8 cellular contexts compared by ENCODE assay signal in the genomic region with DNA sequence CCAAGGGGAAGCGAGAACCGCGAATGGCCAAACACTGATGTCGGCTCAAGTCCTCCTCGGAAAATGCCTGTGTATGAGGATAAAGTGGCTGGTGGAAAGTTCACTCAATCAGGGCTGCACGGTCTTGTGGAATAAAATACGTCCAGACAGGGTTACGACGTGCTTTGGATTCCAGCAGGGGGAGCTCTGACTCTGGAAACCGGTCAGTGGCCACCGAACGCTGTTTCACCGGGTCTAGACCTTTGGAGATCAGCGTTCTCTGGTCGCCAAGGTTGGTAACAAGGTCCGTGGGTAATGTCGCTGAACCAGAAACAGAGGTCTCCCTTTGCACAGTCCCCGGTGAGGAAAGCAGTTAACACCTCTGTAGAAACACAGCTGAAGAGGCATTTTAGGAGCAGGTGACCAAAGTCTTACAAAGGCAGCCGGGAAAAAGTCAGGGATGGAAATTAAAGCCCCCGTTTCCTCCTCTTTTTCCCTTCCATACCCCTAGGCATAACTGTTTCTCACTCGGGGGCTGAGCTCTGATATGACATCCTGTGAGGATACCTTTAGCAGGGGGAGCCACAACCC. TPM values are rescaled to one million over a fixed set of nuclear protein-coding genes. Genes with fewer than 3 reads are reported as not detected.
A peak's percentile ranks its signal among the peaks of the same experiment; 100 is the strongest.
DNase-seq lines count a peak whose midpoint lies in the region; ATAC-seq, FAIRE-seq and TF ChIP-seq lines count a peak whose summit lies in the region.

No MANE protein-coding gene starts in this region.

- H3K9ac ChIP-seq in MM.1S (ENCODE audit: low read length): no peak overlapping the region

- peak overlapping the region; percentile 19 for H2AFZ ChIP-seq in MM.1S (ENCODE audit: low read length)

- CTCF ChIA-PET in BJ (lab: Yijun Ruan, JAX): interaction anchor here (0.6 to 5.6 kb wide), 40 partner anchors 9 to 940 kb away, joined by 3 to 77 read pairs (median 4); no protein-coding TSS in a partner anchor

- H3K4me3 ChIP-seq in BJ (ENCODE audit: low read depth, low read length): 0 out of 2 replicates have a peak overlapping the region, but pooled peaks have one; percentile 0
- H3K4me3 ChIP-seq in MM.1S (ENCODE audit: low read length): no peak overlapping the region
- H3K4me3 ChIP-seq in SJSA1: 0 out of 2 replicates have a peak overlapping the region, but pooled peaks have one; percentile 9
- H3K4me3 ChIP-seq in pancreas: no peak overlapping the region
- H3K4me3 ChIP-seq in tibial artery: no peak overlapping the region

- H3K4me1 ChIP-seq in MM.1S (ENCODE audit: low read length) (no peaks in the 10 kb centered on the region), SJSA1 (replicated peaks) (peaks cover 47% of the 10 kb centered on the region), pancreas (no peaks in the 10 kb centered on the region), tibial artery (peaks cover 0 to 18% (median 9%) of the 10 kb centered on the region in 4 donors)

- H3K27ac ChIP-seq in MM.1S (ENCODE audit: low read length) (no peak overlapping the region), SJSA1 (no peak overlapping the region), pancreas (no peak overlapping the region), tibial artery (no peak overlapping the region)

- H3K36me3 ChIP-seq in BJ (ENCODE audit: control insufficient read depth, insufficient read depth, low read length) (no peaks in the 10 kb centered on the region), MM.1S (replicated peaks; ENCODE audit: insufficient read depth, low read length) (no peaks in the 10 kb centered on the region), SJSA1 (no peaks in the 10 kb centered on the region), pancreas (no peaks in the 10 kb centered on the region), tibial artery (no peaks in the 10 kb centered on the region)

- intact Hi-C loops in pancreas (cut with DNase I) (loop anchor here in 1 of 3 donors (10.0 kb wide), 1 partner anchor 942 kb away; no protein-coding TSS in a partner anchor), tibial artery (cut with DNase I; ENCODE audit: low total_unique reads) (loop anchor here (5.0 kb wide), 1 partner anchor 940 kb away; no protein-coding TSS in a partner anchor)

- H3K4me2 ChIP-seq in MM.1S (ENCODE audit: low read depth, low read length): peak overlapping the region; percentile 39

- peak; percentile 51 for ATAC-seq in GM21360 (IDR thresholded peaks at IDR 0.05; ENCODE audit: unreplicated experiment)
- peak; percentile 98 to 99 (median 98) for ATAC-seq in pancreas

- no peaks in the 10 kb centered on the region for H4K20me1 ChIP-seq in MM.1S (ENCODE audit: insufficient read depth, low read length)

- peak; percentile 32 for FAIRE-seq in pancreas (lab: Jason Lieb, UNC)

- POLR2A ChIA-PET in BJ (lab: Charles Lee): no interaction called here

- WGBS in pancreas, 2 donors: 5 to 7% methylated on average over 21 of the region's 21 CpGs

- no peaks in the 10 kb centered on the region for H3K79me2 ChIP-seq in MM.1S (ENCODE audit: low read length)

- H3K9me2 ChIP-seq in MM.1S (replicated peaks; ENCODE audit: insufficient read depth, low read length): no peaks in the 10 kb centered on the region

- TF ChIP-seq CTCF in BJ (IDR thresholded peaks at IDR 0.05; ENCODE audit: insufficient read depth, low read depth, low read length) (peak; percentile 90), MM.1S (IDR thresholded peaks at IDR 0.05; ENCODE audit: low read length) (peak; percentile 82), pancreas (IDR thresholded peaks at IDR 0.05) (peak; percentile 52 to 71 (median 64)), tibial artery (IDR thresholded peaks at IDR 0.05) (peak; percentile 83 to 89)

- H3K9me3 ChIP-seq in MM.1S (replicated peaks; ENCODE audit: insufficient read depth, low read length) (no peaks in the 10 kb centered on the region), SJSA1 (replicated peaks) (no peaks in the 10 kb centered on the region), pancreas (no peaks in the 10 kb centered on the region), tibial artery (no peaks in the 10 kb centered on the region)

- no peaks in the 10 kb centered on the region for H3F3A ChIP-seq in MM.1S (ENCODE audit: insufficient read depth, low read length)

- peak; percentile 9 for DNase-seq in BJ (ENCODE audit: low read depth)
- peak; percentile 84 for DNase-seq in MM.1S
- DNase-seq in SJSA1 (ENCODE audit: low read depth in 1 of 2, low spot score in 2 of 2): peak; percentile 61 to 83
- DNase-seq in activated naive CD4-positive, alpha-beta T cell (lab: John Stamatoyannopoulos, UW): peak; percentile 11 to 47 (median 32)
- peak; percentile 88 for DNase-seq in glomerular visceral epithelial cell (ENCODE audit: extremely low spot score)
- DNase-seq in pancreas: peak; percentile 64 to 84 (median 77)
- DNase-seq in tibial artery: peak; percentile 60 to 80

- H3K27me3 ChIP-seq in BJ (ENCODE audit: control insufficient read depth, insufficient read depth, low read length) (peaks cover 24% of the 10 kb centered on the region), MM.1S (replicated peaks; ENCODE audit: insufficient read depth, low read length) (0 out of 2 replicates have a peak, but pooled peaks cover 10% of the 10 kb centered on the region), SJSA1 (replicated peaks) (no peaks in the 10 kb centered on the region), pancreas (peaks cover 0 to 24% (median 10%) of the 10 kb centered on the region in 4 donors), tibial artery (peaks cover 0 to 51% of the 10 kb centered on the region in 2 donors)

RNA-seq across cellular contexts. Expression of a gene that starts 47.8 kb away (rescaled TPM):
- polyA plus RNA-seq in BJ (2011; rRNA removed): 8.3 and 8.7 TPM in 2 replicates
- polyA minus RNA-seq in BJ (2011; rRNA and poly(A)+ RNA removed): 5.8 and 6.7 TPM in 2 replicates
- 54.4 and 60.7 TPM in 2 replicates for total RNA-seq in SJSA1 (2014; rRNA removed; shearing (Covaris generic))
- 1 to 10 TPM in 2 of 6 donors, under 1 TPM in 4; 0.28 to 2.5 (median 0.82) TPM for total RNA-seq in pancreas
- polyA plus RNA-seq in pancreas: under 1 TPM; 0.19 to 0.34 TPM

Comparison
In these comparisons a context has a peak if more than half of its experiments do, and no peak if none do; other contexts are left out.
1. DNase-seq: peak in every context shown above with its lines; median percentile 88 in glomerular visceral epithelial cell; 84 in MM.1S; 77 in pancreas; 72 in SJSA1; 70 in tibial artery; 32 in activated naive CD4-positive, alpha-beta T cell; 9 in BJ.
2. H3K4me3 ChIP-seq: peak in BJ (single experiment) and SJSA1 (single experiment); none in MM.1S (single experiment), pancreas (0 of 4) and tibial artery (0 of 2).
3. RNA of a gene that starts 47.8 kb away (total RNA-seq): 54.4 to 60.7 TPM in SJSA1; 0.28 to 2.5 TPM in pancreas; every median in the first group is over 10 times any median in the second.
4. Peak in every context shown above with its lines, with median percentiles within 50 percentile points of each other: CTCF ChIP-seq.